8 cellular contexts compared by ENCODE assay signal in genomic region chr2:231396058-231396821, GRCh38. TPM values are rescaled to one million over a fixed set of nuclear protein-coding genes. Genes with fewer than 3 reads are reported as not detected.
DNase-seq lines count a peak whose midpoint lies in the region; ATAC-seq and TF ChIP-seq lines count a peak whose summit lies in the region.

No MANE protein-coding gene starts in this region.

- H4K8ac ChIP-seq in mesenchymal stem cell (ENCODE audit: low read length), result no peak overlapping the region

- H2AFZ ChIP-seq in mesenchymal stem cell (ENCODE audit: low read depth, low read length), result no peak overlapping the region

- no peak overlapping the region for H2BK120ac ChIP-seq in mesenchymal stem cell (ENCODE audit: low read depth, low read length)

- peak overlapping the region; percentile 71 for H3K4me2 ChIP-seq in mesenchymal stem cell (ENCODE audit: low read length, poor library complexity, severe bottlenecking)

- H3K9me3 ChIP-seq in colonic mucosa (no peaks in the 10 kb centered on the region), mesenchymal stem cell (ENCODE audit: control insufficient read depth, low read length) (no peaks in the 10 kb centered on the region), upper lobe of left lung (no peaks in the 10 kb centered on the region)

- H2BK15ac ChIP-seq in mesenchymal stem cell (ENCODE audit: low read depth, poor library complexity, severe bottlenecking), result no peak overlapping the region

- H2BK12ac ChIP-seq in mesenchymal stem cell (ENCODE audit: low read length in 2 of 2), result no peak overlapping the region

- H3K4me1 Mint-ChIP-seq in activated naive CD4-positive, alpha-beta T cell treated with anti-CD3 and anti-CD28 coated beads for 36 hours (ENCODE audit: low read depth), result peaks cover 12% of the 10 kb centered on the region

- H3K4me3 Mint-ChIP-seq in activated naive CD4-positive, alpha-beta T cell treated with anti-CD3 and anti-CD28 coated beads for 36 hours, result peak overlapping the region; percentile 21

- H3K9me3 Mint-ChIP-seq in activated naive CD4-positive, alpha-beta T cell treated with anti-CD3 and anti-CD28 coated beads for 36 hours, result no peaks in the 10 kb centered on the region

- peak overlapping the region; percentile 77 for H3K4me3 ChIP-seq in colonic mucosa
- peak overlapping the region in 1 of 2 experiments; percentile 56 for H3K4me3 ChIP-seq in mesenchymal stem cell (ENCODE audit: insufficient read depth in 1 of 2, low read depth in 1 of 2, low read length in 2 of 2)
- peak overlapping the region; percentile 41 to 80 (median 70) for H3K4me3 ChIP-seq in upper lobe of left lung

- peaks cover 28% of the 10 kb centered on the region for H3K27me3 Mint-ChIP-seq in activated naive CD4-positive, alpha-beta T cell treated with anti-CD3 and anti-CD28 coated beads for 36 hours (ENCODE audit: low read depth)

- WGBS in mesenchymal stem cell, result 17% methylated on average over 40 of the region's 41 CpGs
- 17 to 80% methylated on average over 1 to 20 of the region's 41 CpGs for WGBS in upper lobe of left lung, 2 donors

- no peak overlapping the region for H3K23ac ChIP-seq in mesenchymal stem cell (ENCODE audit: low read length in 2 of 2)

- no peak for DNase-seq in activated naive CD4-positive, alpha-beta T cell treated with anti-CD3 and anti-CD28 coated beads for 36 hours
- no peak for DNase-seq in activated naive CD4-positive, alpha-beta T cell treated with Interleukin-2 at 50 U/mL for 16 hours
- DNase-seq in colonic mucosa (no peak), mesenchymal stem cell (no peak), upper lobe of left lung (peak in 1 of 2 donors; percentile 85), HCEC 1CT (no peak)

- H4K91ac ChIP-seq in mesenchymal stem cell (ENCODE audit: low read length), result no peak overlapping the region

- no peak overlapping the region for H2BK5ac ChIP-seq in mesenchymal stem cell (ENCODE audit: low read depth, low read length, poor library complexity, severe bottlenecking)

- H3K27me3 ChIP-seq in colonic mucosa, result no peaks in the 10 kb centered on the region
- peaks cover 11 to 67% of the 10 kb centered on the region in 2 experiments for H3K27me3 ChIP-seq in mesenchymal stem cell (ENCODE audit: control insufficient read depth in 1 of 2, insufficient read depth in 1 of 2, low read length in 2 of 2)
- H3K27me3 ChIP-seq in upper lobe of left lung, result peaks cover 0 to 12% (median 2%) of the 10 kb centered on the region in 4 donors

- peak in 1 of 4 donors; percentile 14 for TF ChIP-seq POLR2A in upper lobe of left lung (IDR thresholded peaks at IDR 0.05)

- intact Hi-C loops in activated naive CD4-positive, alpha-beta T cell treated with anti-CD3 and anti-CD28 coated beads for 36 hours (cut with micrococcal nuclease), result no loop called here
- intact Hi-C loops in colonic mucosa (cut with DNase I), result loop anchor here (5.0 kb wide), 1 partner anchor 99 kb away; no protein-coding TSS in a partner anchor

- CTCF ChIA-PET in activated naive CD4-positive, alpha-beta T cell treated with anti-CD3 and anti-CD28 coated beads for 36 hours (lab: Charles Lee), result interaction anchor here (1.0 to 1.2 kb wide), 2 partner anchors 17 to 292 kb away, joined by 3 read pairs; no protein-coding TSS in a partner anchor

- H2AK5ac ChIP-seq in mesenchymal stem cell (ENCODE audit: low read length, severe bottlenecking), result no peak overlapping the region

- no peak overlapping the region for H3K4ac ChIP-seq in mesenchymal stem cell (ENCODE audit: low read depth in 1 of 2, low read length in 2 of 2)

- H3K9ac ChIP-seq in colonic mucosa (ENCODE audit: low read depth in 2 of 2, low read length in 2 of 2), result peak overlapping the region; percentile 80 to 81
- no peak overlapping the region for H3K9ac ChIP-seq in mesenchymal stem cell (ENCODE audit: low read length)

- no peak overlapping the region for H3K27ac Mint-ChIP-seq in activated naive CD4-positive, alpha-beta T cell treated with anti-CD3 and anti-CD28 coated beads for 36 hours

- no peak for TF ChIP-seq CTCF in colonic mucosa (IDR thresholded peaks at IDR 0.05)
- TF ChIP-seq CTCF in upper lobe of left lung (IDR thresholded peaks at IDR 0.05), result no peak

- H3K79me1 ChIP-seq in mesenchymal stem cell (replicated peaks; ENCODE audit: low read length, poor library complexity, severe bottlenecking), result no peaks in the 10 kb centered on the region

- H3K36me3 Mint-ChIP-seq in activated naive CD4-positive, alpha-beta T cell treated with anti-CD3 and anti-CD28 coated beads for 36 hours (ENCODE audit: low read depth), result no peaks in the 10 kb centered on the region

- peak overlapping the region; percentile 60 for H3K27ac ChIP-seq in colonic mucosa
- no peak overlapping the region for H3K27ac ChIP-seq in mesenchymal stem cell (ENCODE audit: low read length, poor library complexity, severe bottlenecking)
- H3K27ac ChIP-seq in upper lobe of left lung, result peak overlapping the region; percentile 77 to 90 (median 84)

- ATAC-seq in upper lobe of left lung (ENCODE audit: low FRiP score in 2 of 2), result peak in 1 of 2 donors; percentile 11
- no peak for ATAC-seq in HG03571 (IDR thresholded peaks at IDR 0.05; ENCODE audit: unreplicated experiment)
- no peak for ATAC-seq in GM21825 (IDR thresholded peaks at IDR 0.05; ENCODE audit: unreplicated experiment)

- no peak overlapping the region for H3K14ac ChIP-seq in mesenchymal stem cell (ENCODE audit: low read length in 2 of 2)

- H3K18ac ChIP-seq in mesenchymal stem cell (ENCODE audit: low read depth in 1 of 2, low read length in 2 of 2), result no peak overlapping the region

- TF ChIP-seq EP300 in upper lobe of left lung (IDR thresholded peaks at IDR 0.05), result no peak

- peaks cover 7% of the 10 kb centered on the region for H3K36me3 ChIP-seq in colonic mucosa
- peaks cover 0 to 20% of the 10 kb centered on the region in 2 experiments for H3K36me3 ChIP-seq in mesenchymal stem cell (ENCODE audit: control insufficient read depth in 1 of 2, insufficient read depth in 2 of 2, low read depth in 1 of 2, low read length in 2 of 2)
- H3K36me3 ChIP-seq in upper lobe of left lung, result peaks cover 0 to 11% (median 7%) of the 10 kb centered on the region in 4 donors

- H3K4me1 ChIP-seq in colonic mucosa (peaks cover 9% of the 10 kb centered on the region), mesenchymal stem cell (ENCODE audit: control insufficient read depth, insufficient read depth, low read depth, low read length) (peaks cover 28% of the 10 kb centered on the region), upper lobe of left lung (peaks cover 14 to 77% (median 39%) of the 10 kb centered on the region in 4 donors)

RNA-seq across cellular contexts. Expression of gene B3GNT7, which starts 0.7 kb away (rescaled TPM):
- total RNA-seq in activated naive CD4-positive, alpha-beta T cell treated with anti-CD3 and anti-CD28 coated beads for 36 hours, result not detected
- total RNA-seq in colonic mucosa (100 to 1,000 TPM; 244 to 258 TPM), upper lobe of left lung (100 to 1,000 TPM in 1 of 6 donors, 10 to 100 TPM in 5; 64.5 to 108 (median 87.2) TPM)
- 0.26 TPM for polyA plus RNA-seq in mesenchymal stem cell (2013, experiment 1 of 2)
- polyA plus RNA-seq in mesenchymal stem cell (2013, experiment 2 of 2), result 0.21 TPM

Comparison
In these comparisons a context has a peak if more than half of its experiments do, and no peak if none do; other contexts are left out.
1. RNA of gene B3GNT7, which starts 0.7 kb away (total RNA-seq): 244 to 258 TPM in colonic mucosa and 64.5 to 108 TPM in upper lobe of left lung; not detected in activated naive CD4-positive, alpha-beta T cell treated with anti-CD3 and anti-CD28 coated beads for 36 hours; every median in the first group is over 10 times any median in the second.